In the genomic region with DNA sequence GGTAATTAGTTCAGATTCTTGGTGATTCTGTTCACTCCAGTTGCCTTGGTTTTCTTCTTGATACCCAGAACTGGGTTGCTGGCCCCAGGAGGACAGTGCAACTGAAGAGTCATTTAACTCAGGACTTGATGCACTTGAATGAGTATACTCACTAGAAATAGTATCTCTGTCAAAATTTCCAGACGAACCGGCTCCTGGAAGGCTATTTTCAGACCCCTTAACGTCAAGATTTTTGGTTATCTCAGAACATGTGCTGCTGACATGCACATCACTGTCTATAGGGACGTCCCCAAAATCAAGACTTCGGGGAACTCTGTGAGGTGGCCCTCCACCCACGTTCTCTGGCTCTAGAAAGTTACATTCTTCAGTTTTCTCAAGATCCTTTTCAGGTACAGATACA, we compare ENCODE assay signal across 28 cellular contexts. TPM values are rescaled to one million over a fixed set of nuclear protein-coding genes. Genes with fewer than 3 reads are reported as not detected.
A peak's percentile ranks its signal among the peaks of the same experiment; 100 is the strongest.
DNase-seq lines count a peak whose midpoint lies in the region; ATAC-seq and TF ChIP-seq lines count a peak whose summit lies in the region.
"Had no signal": no experiment of that assay in that cellular context is flagged by ENCODE, and none has a peak within 500 bp of the region (broad histone marks: within the 10 kb centered on the region; RNA-seq: fewer than 3 reads in every experiment).

No MANE protein-coding gene starts in this region.

- H4K20me1 ChIP-seq in H9 (ENCODE audit: control insufficient read depth, insufficient read depth, insufficient read length) = no peaks in the 10 kb centered on the region

- H3K14ac ChIP-seq in H9 (ENCODE audit: insufficient read depth, low read length) = no peak overlapping the region

- H2BK12ac ChIP-seq in H9 (ENCODE audit: insufficient read length, low read depth, low read length) = no peak overlapping the region

- no peak overlapping the region for H4K91ac ChIP-seq in H9 (ENCODE audit: insufficient read length, low read depth, low read length)

- no peaks in the 10 kb centered on the region for H3K4me1 ChIP-seq in H9 (ENCODE audit: insufficient read depth, low read length)
- H3K4me1 ChIP-seq: SJSA1 had no signal

- H3K23ac ChIP-seq in H9 (ENCODE audit: insufficient read length, low read depth, low read length) = no peak overlapping the region

- no peak overlapping the region for H3K27ac Mint-ChIP-seq in H9
- H3K27ac Mint-ChIP-seq in activated naive CD4-positive, alpha-beta T cell treated with anti-CD3 and anti-CD28 coated beads, Interleukin-2, amount 10 ng/mL, durations not matched to agents 7 days and 5 days = no peak overlapping the region
- H3K27ac Mint-ChIP-seq: effector memory CD8-positive, alpha-beta T cell; GM23338; immature natural killer cell; T-helper 2 cell treated with Interferon-gamma antibody and Interleukin-4, amounts not matched to agents 5 μg/mL and 100 μg/mL, for 36 hours had no signal

- no peaks in the 10 kb centered on the region for H3K9me3 ChIP-seq in H9 (ENCODE audit: control insufficient read depth, low read depth, low read length)
- H3K9me3 ChIP-seq: lower lobe of right lung, ovary, sigmoid colon, SJSA1 had no signal

- no peak overlapping the region for H3K4me3 Mint-ChIP-seq in H9
- H3K4me3 Mint-ChIP-seq in activated naive CD4-positive, alpha-beta T cell treated with anti-CD3 and anti-CD28 coated beads, Interleukin-2, amount 10 ng/mL, durations not matched to agents 7 days and 5 days = no peak overlapping the region
- H3K4me3 Mint-ChIP-seq: central memory CD8-positive, alpha-beta T cell; effector memory CD8-positive, alpha-beta T cell; GM23338; immature natural killer cell; T-helper 2 cell treated with Interferon-gamma antibody and Interleukin-4, amounts not matched to agents 5 μg/mL and 100 μg/mL, for 36 hours had no signal

- H3K27ac ChIP-seq in H9 (ENCODE audit: insufficient read length, low read depth, low read length) = no peak overlapping the region
- H3K27ac ChIP-seq: KMS-11, lower lobe of right lung, ovary, PC-9, sigmoid colon, SJSA1 had no signal

- H2BK15ac ChIP-seq in H9 (ENCODE audit: low read depth, low read length) = no peak overlapping the region

- H3K4ac ChIP-seq in H9 (ENCODE audit: low read depth, low read length) = no peak overlapping the region

- H3K27me3 ChIP-seq in H9 (ENCODE audit: insufficient read depth, low read length) = no peaks in the 10 kb centered on the region
- H3K27me3 ChIP-seq: ovary, sigmoid colon, SJSA1 had no signal

- H2AFZ ChIP-seq in H9 (ENCODE audit: low read length) = no peak overlapping the region
- H2AFZ ChIP-seq: GM23338, PC-9 had no signal

- no peak overlapping the region for H4K5ac ChIP-seq in H9 (ENCODE audit: insufficient read length, low read depth, low read length)

- H2BK120ac ChIP-seq in H9 (ENCODE audit: low read depth, low read length, poor library complexity, severe bottlenecking) = no peak overlapping the region

- no peak overlapping the region for H3K9ac ChIP-seq in H9 (ENCODE audit: extremely low read depth, insufficient read length, low read length)
- H3K9ac ChIP-seq: KMS-11 had no signal

- H3K23me2 ChIP-seq in H9 (ENCODE audit: insufficient read length, low read depth, low read length, poor library complexity, severe bottlenecking) = no peaks in the 10 kb centered on the region

- H3K79me2 ChIP-seq in H9 (ENCODE audit: insufficient read depth, low read length) = no peaks in the 10 kb centered on the region

- no peak for TF ChIP-seq CTCF in GM13976 (IDR thresholded peaks at IDR 0.05; ENCODE audit: borderline replicate concordance, control extremely low read depth, extremely low read depth, insufficient read depth, missing control alignments)
- TF ChIP-seq CTCF in H9 (conservative IDR thresholded peaks at IDR 0.05) = no peak

- H3K79me1 ChIP-seq in H9 (ENCODE audit: insufficient read depth, low read depth, low read length, poor library complexity, severe bottlenecking) = no peaks in the 10 kb centered on the region

- CTCF ChIA-PET in activated naive CD4-positive, alpha-beta T cell treated with anti-CD3 and anti-CD28 coated beads, Interleukin-2, amount 10 ng/mL, durations not matched to agents 7 days and 5 days (lab: Charles Lee) = interaction anchor here (0.7 to 1.7 kb wide), 3 partner anchors 9 to 49 kb away, joined by 3 to 4 read pairs (median 3); no protein-coding TSS in a partner anchor

- H3K56ac ChIP-seq in H9 (ENCODE audit: insufficient read length, low read depth, low read length) = no peak overlapping the region

- WGBS in H9 (ENCODE audit: extremely low coverage, insufficient read length, low lambda C conversion rate) = no CpG with 5 or more reads among the region's 6 CpGs

- H2BK20ac ChIP-seq in H9 (ENCODE audit: low read depth, low read length, poor library complexity, severe bottlenecking) = no peak overlapping the region

- H2BK5ac ChIP-seq in H9 (ENCODE audit: insufficient read length, low read length) = no peak overlapping the region

- in situ Hi-C loops in GM13976 (cut with MboI; ENCODE audit: low sequenced_read_pairs, unreplicated experiment) = loop anchor here (10.0 kb wide), 1 partner anchor 263 kb away; no protein-coding TSS in a partner anchor

- peaks cover 2% of the 10 kb centered on the region; the same call in 1 of the 2 replicates for H3K27me3 Mint-ChIP-seq in H9 (ENCODE audit: low read depth)
- peaks cover 37% of the 10 kb centered on the region for H3K27me3 Mint-ChIP-seq in activated naive CD4-positive, alpha-beta T cell treated with anti-CD3 and anti-CD28 coated beads, Interleukin-2, amount 10 ng/mL, durations not matched to agents 7 days and 5 days

- H3K36me3 Mint-ChIP-seq in H9 (ENCODE audit: insufficient read depth in 1 of 3, low read depth in 3 of 3) = peaks cover 0 to 3% (median 0%) of the 10 kb centered on the region in 3 experiments; a peak in 2 of 7 replicates
- H3K36me3 Mint-ChIP-seq in activated naive CD4-positive, alpha-beta T cell treated with anti-CD3 and anti-CD28 coated beads, Interleukin-2, amount 10 ng/mL, durations not matched to agents 7 days and 5 days = no peaks in the 10 kb centered on the region
- H3K36me3 Mint-ChIP-seq: immature natural killer cell had no signal

- peak; percentile 63 for DNase-seq in GM13976 (ENCODE audit: low spot score)
- DNase-seq in NCI-H345 (lab: John Stamatoyannopoulos, UW) = no peak
- DNase-seq in H9 = no peak
- no peak for DNase-seq in activated naive CD4-positive, alpha-beta T cell treated with anti-CD3 and anti-CD28 coated beads, Interleukin-2, amount 10 ng/mL, durations not matched to agents 7 days and 5 days
- DNase-seq: activated CD4-positive, CD25-positive, alpha-beta regulatory T cell treated with anti-CD3 and anti-CD28 coated beads, Interleukin-2, amount 50 U/mL, for 72 hours; activated effector memory CD4-positive, alpha-beta T cell treated with anti-CD3 and anti-CD28 coated beads, Interleukin-2, amount 50 U/mL, for 16 hours; AML-193; Calu3; effector memory CD8-positive, alpha-beta T cell; immature natural killer cell; lower lobe of right lung; NCI-H1092; NCI-H2171; NCI-H748 treated with DMSO at 0.1 percent for 48 hours; ovary; PC-9; sigmoid colon; stimulated activated CD4-positive, alpha-beta T cell treated with anti-CD3 and anti-CD28 coated beads, Interleukin-1b, Interleukin-23, amount 100 ng/mL, for 48 hours had no signal

- no peak overlapping the region for H3K4me2 ChIP-seq in H9 (ENCODE audit: insufficient read depth, insufficient read length, low read length)
- H3K4me2 ChIP-seq: GM23338, KMS-11, PC-9 had no signal

- H3K18ac ChIP-seq in H9 (ENCODE audit: insufficient read length, low read depth, low read length) = no peak overlapping the region

- no peak overlapping the region for H4K8ac ChIP-seq in H9 (replicated peaks; ENCODE audit: insufficient read length, low read depth, low read length)

- H3K4me1 Mint-ChIP-seq in H9 = peaks cover 5% of the 10 kb centered on the region in 2 experiments; a peak in 3 of 4 replicates
- H3K4me1 Mint-ChIP-seq in activated naive CD4-positive, alpha-beta T cell treated with anti-CD3 and anti-CD28 coated beads, Interleukin-2, amount 10 ng/mL, durations not matched to agents 7 days and 5 days = no peaks in the 10 kb centered on the region
- H3K4me1 Mint-ChIP-seq: central memory CD8-positive, alpha-beta T cell; immature natural killer cell had no signal

- H2AK5ac ChIP-seq in H9 (ENCODE audit: insufficient read length, low read length) = no peak overlapping the region

- ATAC-seq in GM19351 (IDR thresholded peaks at IDR 0.05; ENCODE audit: unreplicated experiment) (peak; percentile 85), HG02852 (IDR thresholded peaks at IDR 0.05; ENCODE audit: unreplicated experiment) (peak; percentile 58), HG03521 (IDR thresholded peaks at IDR 0.05; ENCODE audit: unreplicated experiment) (peak; percentile 45)
- ATAC-seq: effector memory CD8-positive, alpha-beta T cell; GM23338; lower lobe of right lung had no signal

- no peak overlapping the region for H3T11ph ChIP-seq in H9 (ENCODE audit: low read length)

- H3K9me3 Mint-ChIP-seq in H9 = no peaks in the 10 kb centered on the region
- no peaks in the 10 kb centered on the region for H3K9me3 Mint-ChIP-seq in activated naive CD4-positive, alpha-beta T cell treated with anti-CD3 and anti-CD28 coated beads, Interleukin-2, amount 10 ng/mL, durations not matched to agents 7 days and 5 days
- H3K9me3 Mint-ChIP-seq: central memory CD8-positive, alpha-beta T cell; effector memory CD8-positive, alpha-beta T cell; GM23338; immature natural killer cell; T-helper 2 cell treated with Interferon-gamma antibody and Interleukin-4, amounts not matched to agents 5 μg/mL and 100 μg/mL, for 36 hours had no signal

RNA-seq across cellular contexts. Expression of a gene that starts 56.7 kb away (rescaled TPM):
- not detected in 2 replicates for total RNA-seq in H9 (2021)
- total RNA-seq: Calu3, fibroblast of lung, lower lobe of right lung, myocyte, ovary, PC-9, SJSA1 had no signal
